ENCODE assay signal across 7 cellular contexts in the genomic region with DNA sequence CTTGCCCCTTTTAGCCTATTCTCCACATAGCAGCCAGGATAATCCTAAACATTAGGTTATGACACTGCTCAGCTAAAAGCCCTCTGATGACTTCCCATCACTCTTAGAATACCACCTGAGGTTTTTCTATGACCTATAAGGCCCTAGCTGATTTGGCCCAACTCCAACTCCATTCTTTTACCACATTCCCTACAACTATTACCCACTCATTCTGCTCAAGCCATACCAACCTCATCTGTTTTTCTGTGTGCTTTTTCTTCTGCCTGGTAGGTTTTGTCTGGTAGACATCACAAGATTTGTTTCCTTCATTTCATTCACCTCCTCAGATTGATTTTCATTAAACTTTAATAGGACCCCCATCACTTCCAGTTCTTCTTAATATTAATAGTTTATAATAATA.
"Had no signal": no experiment of that assay in that cellular context is flagged by ENCODE, and none has a peak within 500 bp of the region (broad histone marks: within the 10 kb centered on the region; RNA-seq: fewer than 3 reads in every experiment).

No MANE protein-coding gene starts in this region.

- ATAC-seq: HCT116 had no signal

- H3K4me3 ChIP-seq: GM23248, HAP-1 had no signal

- H3K27ac ChIP-seq: GM23248 had no signal

- H3K4me1 ChIP-seq: HAP-1 had no signal

- H3K9me3 ChIP-seq: HAP-1 had no signal

- DNase-seq: GM23248, GOT3, H7, IMR-90, KBM-7 had no signal

- H3K36me3 ChIP-seq: HAP-1 had no signal
